Comparison of ENCODE assay signal across 34 cellular contexts in genomic region chr9:134612309-134612708, GRCh38. TPM values are rescaled to one million over a fixed set of nuclear protein-coding genes. Genes with fewer than 3 reads are reported as not detected.
DNase-seq lines count a peak whose midpoint lies in the region; ATAC-seq, FAIRE-seq and TF ChIP-seq lines count a peak whose summit lies in the region.
"Had no signal": no experiment of that assay in that cellular context is flagged by ENCODE, and none has a peak within 500 bp of the region (broad histone marks: within the 10 kb centered on the region; RNA-seq: fewer than 3 reads in every experiment).

No MANE protein-coding gene starts in this region.

- H3K36me3 ChIP-seq in SK-N-SH (replicated peaks in 1 of 2; ENCODE audit: control insufficient read depth in 1 of 2, insufficient read depth in 2 of 2, low read length in 1 of 2), result peaks cover 0 to 6% of the 10 kb centered on the region in 2 experiments
- H3K36me3 ChIP-seq in HEK293 (ENCODE audit: control insufficient read depth in 2 of 2, insufficient read depth in 1 of 2, low read length in 2 of 2), result no peaks in the 10 kb centered on the region
- H3K36me3 ChIP-seq: BE2C; BLaER1; BLaER1 treated with 17β-estradiol and CSF1 and Interleukin-3, amounts not matched to agents 10 nM and 100 nM had no signal

- no peaks in the 10 kb centered on the region for H4K20me1 ChIP-seq in SK-N-SH (ENCODE audit: insufficient read depth)
- H4K20me1 ChIP-seq: BLaER1; BLaER1 treated with 17β-estradiol and CSF1 and Interleukin-3, amounts not matched to agents 10 nM and 100 nM had no signal

- no peak overlapping the region for H3K4me2 ChIP-seq in SK-N-SH
- no peak overlapping the region for H3K4me2 ChIP-seq in A549
- H3K4me2 ChIP-seq: BLaER1; BLaER1 treated with 17β-estradiol and CSF1 and Interleukin-3, amounts not matched to agents 10 nM and 100 nM had no signal

- DNase-seq in SK-N-SH (no peak), A549 (ENCODE audit: low read depth in 1 of 2, low spot score in 1 of 2) (no peak), NCI-H2171 (lab: John Stamatoyannopoulos, UW) (no peak), omental fat pad (ENCODE audit: low spot score) (no peak)
- DNase-seq: 8988T; ACHN; AML-193; BE2C; C1 segment of cervical spinal cord; Caco-2; Calu3; CD4-positive, alpha-beta memory T cell; CD4-positive, alpha-beta T cell; CD4-positive, CD25-positive, alpha-beta regulatory T cell; CD8-positive, alpha-beta memory T cell; CD8-positive, alpha-beta T cell; COR-L47; DMS 273 treated with DMSO at 0.1 percent for 48 hours; DMS153; DMS53; DMS79; DMS79 treated with DMSO at 0.1 percent for 48 hours; DND-41; EL had no signal

- 6% methylated on average over 1 of the region's 1 CpG for WGBS in SK-N-SH (ENCODE audit: low lambda C conversion rate)
- WGBS in A549 (ENCODE audit: missing lambda C conversion rate), result 3% methylated on average over 1 of the region's 1 CpG

- no peak overlapping the region for H3K9ac ChIP-seq in SK-N-SH
- H3K9ac ChIP-seq: BLaER1; BLaER1 treated with 17β-estradiol and CSF1 and Interleukin-3, amounts not matched to agents 10 nM and 100 nM had no signal

- TF ChIP-seq RAD21 in SK-N-SH (IDR thresholded peaks at IDR 0.05; ENCODE audit: low read length) (no peak), A549 (conservative IDR thresholded peaks at IDR 0.05 in 1 of 2, IDR thresholded peaks at IDR 0.05 in 1 of 2) (no peak)

- TF ChIP-seq EP300 in SK-N-SH (IDR thresholded peaks at IDR 0.05; ENCODE audit: borderline replicate concordance in 1 of 2, low read depth in 1 of 2, low read length in 1 of 2) (no peak), A549 (IDR thresholded peaks at IDR 0.05) (no peak)

- H3K9me2 ChIP-seq in SK-N-SH, result no peaks in the 10 kb centered on the region

- no peaks in the 10 kb centered on the region for H3K27me3 ChIP-seq in SK-N-SH (ENCODE audit: insufficient read depth)
- H3K27me3 ChIP-seq: BE2C; BLaER1; BLaER1 treated with 17β-estradiol and CSF1 and Interleukin-3, amounts not matched to agents 10 nM and 100 nM had no signal

- TF ChIP-seq CTCF in SK-N-SH (IDR thresholded peaks at IDR 0.05) (no peak), A549 (IDR thresholded peaks at IDR 0.05) (no peak), HEK293 (tag by site-specific recombination; IDR thresholded peaks at IDR 0.05) (no peak), omental fat pad (IDR thresholded peaks at IDR 0.05) (no peak)

- no peak overlapping the region for H3K4me3 ChIP-seq in SK-N-SH (ENCODE audit: low read depth in 2 of 2, low read length in 1 of 2)
- no peak overlapping the region for H3K4me3 ChIP-seq in A549
- H3K4me3 ChIP-seq in HEK293 (ENCODE audit: low read depth, low read length), result no peak overlapping the region
- H3K4me3 ChIP-seq: BLaER1; BLaER1 treated with 17β-estradiol and CSF1 and Interleukin-3, amounts not matched to agents 10 nM and 100 nM had no signal

- no peaks in the 10 kb centered on the region for H3K4me1 ChIP-seq in SK-N-SH (ENCODE audit: control insufficient read depth in 1 of 2, insufficient read depth in 2 of 2, low read depth in 1 of 2, low read length in 1 of 2)
- no peaks in the 10 kb centered on the region for H3K4me1 ChIP-seq in A549
- no peaks in the 10 kb centered on the region for H3K4me1 ChIP-seq in HEK293 (ENCODE audit: control insufficient read depth, insufficient read depth, low read length)
- H3K4me1 ChIP-seq: BE2C, Caco-2 had no signal

- H3K27ac ChIP-seq in SK-N-SH (ENCODE audit: low read depth in 2 of 2, low read length in 1 of 2) (no peak overlapping the region), A549 (no peak overlapping the region), HEK293 (ENCODE audit: extremely low read depth, low read depth, low read length) (no peak overlapping the region)
- H3K27ac ChIP-seq: 22Rv1; BLaER1; BLaER1 treated with 17β-estradiol and CSF1 and Interleukin-3, amounts not matched to agents 10 nM and 100 nM; C4-2B had no signal

- CTCF ChIA-PET in SK-N-SH (lab: Yijun Ruan, JAX), result interaction anchor here (0.7 kb wide), 1 partner anchor 76 kb away, joined by 3 read pairs; no protein-coding TSS in a partner anchor
- CTCF ChIA-PET in A549 (lab: Yijun Ruan, JAX), result interaction anchor here (1.0 to 2.6 kb wide), 3 partner anchors 12 to 163 kb away, joined by 3 to 5 read pairs (median 4); no protein-coding TSS in a partner anchor
- CTCF ChIA-PET in HEK293 (lab: Yijun Ruan, JAX), result interaction anchor here (0.6 kb wide), 1 partner anchor 103 kb away, joined by 5 read pairs; no protein-coding TSS in a partner anchor

- POLR2A ChIA-PET in SK-N-SH (lab: Yijun Ruan, JAX) (no interaction called here), A549 (lab: Yijun Ruan, JAX) (no interaction called here), HEK293 (lab: Yijun Ruan, JAX) (no interaction called here)

- no peaks in the 10 kb centered on the region for H3K79me2 ChIP-seq in SK-N-SH (ENCODE audit: insufficient read depth)

- no peak overlapping the region for H2AFZ ChIP-seq in SK-N-SH (ENCODE audit: low read depth)

- peaks cover 32% of the 10 kb centered on the region; the same call in 1 of the 2 replicates for H3K9me3 ChIP-seq in SK-N-SH
- peaks cover 42% of the 10 kb centered on the region for H3K9me3 ChIP-seq in A549
- H3K9me3 ChIP-seq in HEK293 (ENCODE audit: control insufficient read depth, insufficient read depth, low read depth, low read length), result no peaks in the 10 kb centered on the region
- H3K9me3 ChIP-seq: BE2C had no signal

- ATAC-seq in SK-N-SH treated with all-trans-retinoic acid at 6 μM for 48 hours (no peak), A549 (no peak), omental fat pad (ENCODE audit: low FRiP score) (no peak)
- ATAC-seq: CD8-positive, alpha-beta T cell had no signal

- FAIRE-seq in A549 (lab: Jason Lieb, UNC), result peak; percentile 32
- FAIRE-seq: A204.1, D721Med had no signal

- no peak for TF ChIP-seq POLR2A in A549 (IDR thresholded peaks at IDR 0.05; ENCODE audit: low read length)

- H3F3A ChIP-seq in SK-N-SH (replicated peaks; ENCODE audit: insufficient read depth), result peaks cover 13% of the 10 kb centered on the region

TF ChIP-seq in SK-N-SH treated with all-trans-retinoic acid at 6 μM for 48 hours, 23 proteins besides CTCF, POLR2A, EP300 and RAD21 (continues in another document):
- TF ChIP-seq ZFP30 (CRISPR knock-in tag; IDR thresholded peaks at IDR 0.05) (peak; percentile 96), ZNF8 (CRISPR knock-in tag; IDR thresholded peaks at IDR 0.05) (no peak), ZFP3 (CRISPR knock-in tag; IDR thresholded peaks at IDR 0.05) (no peak), TCF4 (CRISPR knock-in tag; IDR thresholded peaks at IDR 0.05; ENCODE audit: borderline replicate concordance) (no peak), ESRRG (CRISPR knock-in tag; IDR thresholded peaks at IDR 0.05) (no peak)

TF ChIP-seq in SK-N-SH, 30 proteins besides CTCF, POLR2A, EP300 and RAD21:
- TF ChIP-seq IRF3 (IDR thresholded peaks at IDR 0.05; ENCODE audit: low read depth, low read length) (no peak), RXRA (IDR thresholded peaks at IDR 0.05; ENCODE audit: borderline replicate concordance, low read depth) (no peak)

TF ChIP-seq in A549, 52 proteins besides CTCF, POLR2A, EP300 and RAD21 (continues in another document):
- TF ChIP-seq NPAS2 (CRISPR knock-in tag; IDR thresholded peaks at IDR 0.05; ENCODE audit: borderline replicate concordance), result no peak
- TF ChIP-seq CHD2 (IDR thresholded peaks at IDR 0.05; ENCODE audit: low read length, partially characterized antibody), result no peak
- TF ChIP-seq ZNF302 (CRISPR knock-in tag; IDR thresholded peaks at IDR 0.05), result no peak
- no peak for TF ChIP-seq EHMT2 (IDR thresholded peaks at IDR 0.05; ENCODE audit: low read depth)
- TF ChIP-seq FOSB (CRISPR knock-in tag; IDR thresholded peaks at IDR 0.05), result no peak
- TF ChIP-seq PBX3 (IDR thresholded peaks at IDR 0.05), result no peak
- TF ChIP-seq GATA3 (IDR thresholded peaks at IDR 0.05; ENCODE audit: borderline replicate concordance), result no peak

TF ChIP-seq in HEK293, 187 proteins besides CTCF, POLR2A, EP300 and RAD21:
- no peak for TF ChIP-seq ZNF335 (tag by site-specific recombination; conservative IDR thresholded peaks at IDR 0.05)
- no peak for TF ChIP-seq ZBTB20 (tag by site-specific recombination; IDR thresholded peaks at IDR 0.05)
- TF ChIP-seq SETDB1 (IDR thresholded peaks at IDR 0.05; ENCODE audit: insufficient read length, low read length), result peak; percentile 41

RNA-seq across cellular contexts. Expression of gene COL5A1, which starts 29.3 kb away (rescaled TPM):
- polyA plus RNA-seq in SK-N-SH (2012; rRNA removed), result 26.4 and 73.8 TPM in 2 replicates
- polyA plus RNA-seq in SK-N-SH (2012; cell fraction: cytosol; rRNA removed), result 37.9 and 52.7 TPM in 2 replicates
- polyA plus RNA-seq in SK-N-SH (2012; cell fraction: nucleus; rRNA removed), result 131 and 166 TPM in 2 replicates
- polyA plus RNA-seq in A549 (2011; rRNA removed), result 15.2 and 16.1 TPM in 2 replicates
- polyA plus RNA-seq in A549 (2012; cell fraction: cytosol; rRNA removed), result 19.4 and 22.8 TPM in 2 replicates
- 109 and 117 TPM in 2 replicates for polyA plus RNA-seq in A549 (2012; cell fraction: nucleus; rRNA removed)
- polyA plus RNA-seq in A549 (2017; fragmentation: RNase III; extraction: RNeasy Plus Mini Kit Qiagen cat#74134 plus additional on column Dnase treatment), result 50.7 to 72.3 TPM (median 67.5 TPM) in 3 replicates
- polyA minus RNA-seq in A549 (2011; rRNA and poly(A)+ RNA removed), result 18.7 and 27.1 TPM in 2 replicates
- 10 to 100 TPM; 13.3 to 55.0 (median 27.0) TPM for total RNA-seq in omental fat pad
- total RNA-seq: B cell, Calu3 had no signal
- polyA plus RNA-seq: CD14-positive monocyte had no signal
